In the genomic region with DNA sequence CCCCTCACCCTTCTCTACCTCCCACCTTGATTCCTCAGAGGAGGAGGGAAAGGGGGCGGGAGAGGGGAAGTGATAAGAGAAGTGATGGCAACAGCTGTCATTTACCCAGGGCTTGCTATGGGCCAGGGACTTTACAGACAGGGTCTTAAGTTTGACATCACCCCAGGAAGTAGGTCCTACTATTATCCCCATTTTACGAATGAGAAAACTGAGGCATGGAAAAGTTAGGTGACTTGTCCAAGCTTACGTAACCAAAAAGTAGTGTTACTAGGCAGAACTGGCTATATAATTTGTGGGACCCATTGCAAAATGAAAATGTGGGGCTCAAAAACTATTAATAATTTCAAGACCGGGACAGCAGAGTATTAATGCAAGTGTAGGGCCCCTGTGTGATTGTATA, we compare ENCODE assay signal across 26 cellular contexts.
"Had no signal": no experiment of that assay in that cellular context is flagged by ENCODE, and none has a peak within 500 bp of the region (broad histone marks: within the 10 kb centered on the region; RNA-seq: fewer than 3 reads in every experiment).

No MANE protein-coding gene starts in this region.

- DNase-seq: activated B cell treated with CpG ODN at 0.5 μM for 24 hours; activated CD4-positive, alpha-beta T cell treated with anti-CD3 and anti-CD28 coated beads for 48 hours; activated CD4-positive, alpha-beta T cell treated with anti-CD3 and anti-CD28 coated beads, Interleukin-2, amount 50 U/mL, for 1 hour; activated CD4-positive, alpha-beta T cell treated with anti-CD3 and anti-CD28 coated beads, Interleukin-2, amount 50 U/mL, for 48 hours; activated CD8-positive, alpha-beta memory T cell treated with anti-CD3 and anti-CD28 coated beads for 24 hours; activated CD8-positive, alpha-beta T cell treated with anti-CD3 and anti-CD28 coated beads for 36 hours; activated effector memory CD4-positive, alpha-beta T cell treated with anti-CD3 and anti-CD28 coated beads, Interleukin-2, amount 50 U/mL, for 16 hours; activated naive CD4-positive, alpha-beta T cell treated with anti-CD3 and anti-CD28 coated beads for 36 hours; activated naive CD8-positive, alpha-beta T cell treated with anti-CD3 and anti-CD28 coated beads, Interleukin-2, amount 10 ng/mL, durations not matched to agents 7 days and 5 days; activated T-cell treated with anti-CD3 and anti-CD28 coated beads, Interleukin-2, amount 50 U/mL, for 48 hours; dorsolateral prefrontal cortex; effector CD4-positive, alpha-beta T cell; effector memory CD8-positive, alpha-beta T cell; erythroblast; foreskin keratinocyte; T-helper 1 cell; T-helper 17 cell; T1000; WERI-Rb-1 had no signal

- H3K36me3 ChIP-seq: ascending aorta, esophagus muscularis mucosa, gastroesophageal sphincter, WERI-Rb-1 had no signal

- H3K4me3 ChIP-seq: ascending aorta, coronary artery, dorsolateral prefrontal cortex, esophagus muscularis mucosa, gastroesophageal sphincter had no signal

- ATAC-seq: activated CD4-positive, CD25-positive, alpha-beta regulatory T cell treated with anti-CD3 and anti-CD28 coated beads, Interleukin-2, amount 50 U/mL, for 24 hours; activated CD8-positive, alpha-beta T cell treated with anti-CD3 and anti-CD28 coated beads for 36 hours; activated naive CD4-positive, alpha-beta T cell treated with anti-CD3 and anti-CD28 coated beads, Interleukin-2, amount 50 U/mL, for 72 hours; effector memory CD8-positive, alpha-beta T cell; foreskin keratinocyte; gastroesophageal sphincter; T-helper 17 cell had no signal

- H3K27me3 ChIP-seq: ascending aorta, dorsolateral prefrontal cortex, esophagus muscularis mucosa, foreskin keratinocyte, gastroesophageal sphincter had no signal

- FAIRE-seq: bronchial epithelial cell had no signal

- H3K4me1 ChIP-seq: ascending aorta, esophagus muscularis mucosa, gastroesophageal sphincter had no signal

- H3K27ac ChIP-seq: ascending aorta, coronary artery, dorsolateral prefrontal cortex, esophagus muscularis mucosa, foreskin keratinocyte, gastroesophageal sphincter, WERI-Rb-1 had no signal

- H3K9me3 ChIP-seq: ascending aorta, esophagus muscularis mucosa, gastroesophageal sphincter had no signal
